Comparison of ENCODE assay signal across 33 cellular contexts in genomic region chr1:166544036-166544435, GRCh38.
"Had no signal": no experiment of that assay in that cellular context is flagged by ENCODE, and none has a peak within 500 bp of the region (broad histone marks: within the 10 kb centered on the region; RNA-seq: fewer than 3 reads in every experiment).

No MANE protein-coding gene starts in this region.

- H3K27me3 ChIP-seq: adrenal gland, ascending aorta, body of pancreas, brain microvascular endothelial cell, breast epithelium, cardiac muscle cell had no signal

- H3K9me3 ChIP-seq: adrenal gland, ascending aorta, body of pancreas had no signal

- FAIRE-seq: astrocyte, bronchial epithelial cell had no signal

- H3K36me3 ChIP-seq: adrenal gland, ascending aorta, brain microvascular endothelial cell, breast epithelium, cardiac muscle cell had no signal

- H3K4me1 ChIP-seq: adrenal gland, ascending aorta, body of pancreas, breast epithelium had no signal

- H3K27ac ChIP-seq: adrenal gland, ascending aorta, body of pancreas, brain microvascular endothelial cell, breast epithelium, cardiac muscle cell had no signal

- H3K4me3 ChIP-seq: adrenal gland, ascending aorta, body of pancreas, breast epithelium, cardiac muscle cell had no signal

- DNase-seq: activated effector memory CD4-positive, alpha-beta T cell treated with anti-CD3 and anti-CD28 coated beads, Interleukin-2, amount 50 U/mL, for 16 hours; activated effector memory CD4-positive, alpha-beta T cell treated with Interleukin-2 at 50 U/mL for 16 hours; activated gamma-delta T cell; activated gamma-delta T cell treated with Interleukin-2 at 50 U/mL for 16 hours; activated naive CD4-positive, alpha-beta T cell; activated naive CD4-positive, alpha-beta T cell treated with anti-CD3 and anti-CD28 coated beads for 36 hours; activated naive CD4-positive, alpha-beta T cell treated with anti-CD3 and anti-CD28 coated beads, Interleukin-2, amount 10 ng/mL, durations not matched to agents 7 days and 5 days; activated naive CD4-positive, alpha-beta T cell treated with anti-CD3 and anti-CD28 coated beads, Interleukin-2, amount 50 U/mL, for 16 hours; activated naive CD4-positive, alpha-beta T cell treated with Interleukin-2 at 50 U/mL for 16 hours; activated naive CD8-positive, alpha-beta T cell treated with anti-CD3 and anti-CD28 coated beads for 36 hours; activated naive CD8-positive, alpha-beta T cell treated with anti-CD3 and anti-CD28 coated beads, Interleukin-2, amount 10 ng/mL, durations not matched to agents 7 days and 5 days; activated naive CD8-positive, alpha-beta T cell treated with anti-CD3 and anti-CD28 coated beads, Interleukin-2, amount 50 U/mL, for 24 hours; activated T-cell treated with anti-CD3 and anti-CD28 coated beads, Interleukin-2, amount 50 U/mL, for 24 hours; activated T-cell treated with anti-CD3 and anti-CD28 coated beads, Interleukin-2, amount 50 U/mL, for 4 hours; activated T-cell treated with anti-CD3 and anti-CD28 coated beads, Interleukin-2, amount 50 U/mL, for 48 hours; activated T-cell treated with anti-CD3 and anti-CD28 coated beads, Interleukin-2, amount 50 U/mL, for 72 hours; adrenal gland; amniotic stem cell; amygdala; anterior cingulate cortex; aorta; body of pancreas; brain microvascular endothelial cell; caudate nucleus; central memory CD4-positive, alpha-beta T cell; cerebellar nuclear complex had no signal

- ATAC-seq: activated naive CD4-positive, alpha-beta T cell treated with anti-CD3 and anti-CD28 coated beads, Interleukin-2, amount 50 U/mL, for 72 hours; activated naive CD8-positive, alpha-beta T cell treated with anti-CD3 and anti-CD28 coated beads, Interleukin-2, amount 50 U/mL, for 24 hours; activated T-cell treated with anti-CD3 and anti-CD28 coated beads, Interleukin-2, amount 50 U/mL, for 72 hours; activated T-helper 17 cell treated with anti-CD3 and anti-CD28 coated beads, Interleukin-2, amount 50 U/mL, for 72 hours; body of pancreas had no signal
